Comparison of ENCODE assay signal across 3 cellular contexts in genomic region chr9:133346021-133346713, GRCh38.
TF ChIP-seq lines count a peak whose summit lies in the region.

No MANE protein-coding gene starts in this region.

TF ChIP-seq in SK-N-SH, 30 proteins besides CTCF, POLR2A, EP300 and RAD21 (continued from another document and continues in another):
- TF ChIP-seq MAX (IDR thresholded peaks at IDR 0.05; ENCODE audit: low read depth) = no peak
- TF ChIP-seq MEF2A (IDR thresholded peaks at IDR 0.05; ENCODE audit: borderline replicate concordance, low read depth) = no peak
- no peak for TF ChIP-seq RCOR1 (IDR thresholded peaks at IDR 0.05; ENCODE audit: low read length)
- TF ChIP-seq RXRA (IDR thresholded peaks at IDR 0.05; ENCODE audit: borderline replicate concordance, low read depth) = no peak
- TF ChIP-seq GABPA (IDR thresholded peaks at IDR 0.05; ENCODE audit: low read depth) = no peak
- no peak for TF ChIP-seq TEAD4 (IDR thresholded peaks at IDR 0.05; ENCODE audit: borderline replicate concordance, insufficient read depth)
- TF ChIP-seq SIN3A (IDR thresholded peaks at IDR 0.05; ENCODE audit: borderline replicate concordance, low read depth, low read length) = no peak
- no peak for TF ChIP-seq FOXM1 (IDR thresholded peaks at IDR 0.05; ENCODE audit: low read depth)
- TF ChIP-seq PBX3 (IDR thresholded peaks at IDR 0.05) = no peak
- no peak for TF ChIP-seq JUND (IDR thresholded peaks at IDR 0.05)
- TF ChIP-seq USF1 (IDR thresholded peaks at IDR 0.05; ENCODE audit: borderline replicate concordance, low read depth) = no peak
- TF ChIP-seq REST (IDR thresholded peaks at IDR 0.05; ENCODE audit: low read depth, low read length) = no peak
- TF ChIP-seq TAF1 (IDR thresholded peaks at IDR 0.05; ENCODE audit: borderline replicate concordance, low read depth, low read length) = no peak

TF ChIP-seq in SK-N-SH treated with all-trans-retinoic acid at 6 μM for 48 hours, 23 proteins besides CTCF, POLR2A, EP300 and RAD21 (continued from another document):
- TF ChIP-seq PATZ1 (CRISPR knock-in tag; IDR thresholded peaks at IDR 0.05; ENCODE audit: borderline replicate concordance) (no peak), POU6F1 (CRISPR knock-in tag; IDR thresholded peaks at IDR 0.05; ENCODE audit: borderline replicate concordance, low read depth) (no peak), SNAI2 (CRISPR knock-in tag; IDR thresholded peaks at IDR 0.05) (no peak), CSRNP3 (CRISPR knock-in tag; IDR thresholded peaks at IDR 0.05) (no peak)

TF ChIP-seq in WTC11, 78 proteins besides CTCF, POLR2A, EP300 and RAD21 (continued from another document):
- no peak for TF ChIP-seq E2F1 (CRISPR knock-in tag; IDR thresholded peaks at IDR 0.05)
TF ChIP-seq in WTC11: peak in this region for 0.
